Comparison of ENCODE assay signal across 1 cellular context in the genomic region with DNA sequence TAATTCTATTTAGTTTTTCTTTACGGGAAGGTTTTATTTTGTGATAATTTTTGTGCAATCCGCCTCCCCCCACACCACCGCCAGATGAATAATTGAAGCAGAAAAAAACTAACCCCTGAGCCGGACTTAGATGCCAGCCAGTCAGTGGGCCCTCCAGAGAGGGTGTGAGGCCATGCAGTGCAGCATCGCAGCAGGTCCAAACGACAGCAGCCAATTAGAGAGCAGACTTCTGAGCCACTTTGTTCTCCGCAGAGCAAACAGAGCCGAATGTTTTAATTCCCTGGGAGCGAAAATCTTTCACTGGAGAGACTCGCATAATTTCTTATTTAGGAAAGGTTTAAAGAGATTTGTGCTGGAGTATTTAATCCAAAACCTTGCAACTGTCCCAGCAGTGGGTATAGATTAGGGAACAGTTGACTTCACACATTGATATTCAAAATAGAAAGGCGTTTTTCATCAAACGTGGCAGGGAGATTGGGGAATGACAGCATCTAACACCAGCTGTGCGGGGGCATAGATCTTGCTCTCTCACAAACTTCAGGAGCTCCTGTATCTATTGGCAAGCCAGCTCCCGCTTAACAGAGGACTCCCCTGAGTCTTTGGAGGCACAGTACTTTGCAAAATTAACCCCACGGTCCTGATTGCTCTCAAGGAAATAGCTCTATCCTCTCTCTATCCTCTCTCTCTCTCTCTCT.
TF ChIP-seq lines count a peak whose summit lies in the region.

No MANE protein-coding gene starts in this region.

TF ChIP-seq in IMR-90, 13 proteins besides CTCF, POLR2A, EP300 and RAD21:
- no peak for TF ChIP-seq RFX5 (IDR thresholded peaks at IDR 0.05; ENCODE audit: low read depth, low read length)
- TF ChIP-seq BHLHE40 (IDR thresholded peaks at IDR 0.05; ENCODE audit: low read depth, low read length), result no peak
- TF ChIP-seq ELK1 (IDR thresholded peaks at IDR 0.05; ENCODE audit: borderline replicate concordance, low read depth, low read length), result no peak
- TF ChIP-seq MXI1 (IDR thresholded peaks at IDR 0.05; ENCODE audit: borderline replicate concordance, low read depth, low read length), result no peak
- no peak for TF ChIP-seq SMC3 (IDR thresholded peaks at IDR 0.05; ENCODE audit: low read depth, low read length)
- TF ChIP-seq MAZ (IDR thresholded peaks at IDR 0.05; ENCODE audit: borderline replicate concordance, low read depth, low read length), result no peak
- no peak for TF ChIP-seq CEBPB (IDR thresholded peaks at IDR 0.05; ENCODE audit: low read depth, low read length)
- no peak for TF ChIP-seq FOS (IDR thresholded peaks at IDR 0.05; ENCODE audit: low read depth, low read length)
- TF ChIP-seq CHD1 (IDR thresholded peaks at IDR 0.05; ENCODE audit: low read depth, low read length), result no peak
- TF ChIP-seq USF2 (IDR thresholded peaks at IDR 0.05; ENCODE audit: low read depth, low read length), result no peak
- no peak for TF ChIP-seq NFE2L2 (IDR thresholded peaks at IDR 0.05; ENCODE audit: low read depth, low read length)
- TF ChIP-seq MAFK (IDR thresholded peaks at IDR 0.05; ENCODE audit: low read depth, low read length), result no peak
- no peak for TF ChIP-seq RCOR1 (IDR thresholded peaks at IDR 0.05; ENCODE audit: insufficient replicate concordance, low read length)
